Comparison of ENCODE assay signal across 18 cellular contexts in the genomic region with DNA sequence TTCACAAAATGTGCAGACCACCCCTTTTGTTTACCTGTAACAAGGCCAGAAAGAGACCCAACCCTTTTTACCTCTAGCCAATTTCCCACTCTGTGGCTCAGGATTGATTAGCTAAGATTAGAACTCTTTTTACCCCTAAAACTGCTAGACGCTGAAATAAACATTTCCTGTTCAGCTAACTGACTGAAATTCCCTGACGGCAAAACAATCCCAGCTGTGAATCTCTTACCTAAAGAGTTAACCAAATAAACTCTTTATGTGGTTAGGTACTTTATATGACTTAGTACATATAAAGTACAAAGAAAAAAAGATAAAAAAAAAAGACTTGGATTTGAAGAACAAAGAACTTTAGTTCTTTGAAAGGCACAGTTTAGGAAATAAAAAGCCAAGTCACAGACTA.
DNase-seq lines count a peak whose midpoint lies in the region; ATAC-seq lines count a peak whose summit lies in the region.
"Had no signal": no experiment of that assay in that cellular context is flagged by ENCODE, and none has a peak within 500 bp of the region (broad histone marks: within the 10 kb centered on the region; RNA-seq: fewer than 3 reads in every experiment).

No MANE protein-coding gene starts in this region.

- no peaks in the 10 kb centered on the region for H3K27me3 Mint-ChIP-seq in activated CD4-positive, alpha-beta T cell treated with anti-CD3 and anti-CD28 coated beads for 36 hours
- no peaks in the 10 kb centered on the region for H3K27me3 Mint-ChIP-seq in activated naive CD8-positive, alpha-beta T cell
- no peaks in the 10 kb centered on the region for H3K27me3 Mint-ChIP-seq in activated naive CD8-positive, alpha-beta T cell treated with anti-CD3 and anti-CD28 coated beads for 36 hours
- H3K27me3 Mint-ChIP-seq in naive thymus-derived CD8-positive, alpha-beta T cell, result no peaks in the 10 kb centered on the region
- H3K27me3 Mint-ChIP-seq: IgD-negative memory B cell had no signal

- peaks cover 11% of the 10 kb centered on the region for H3K4me1 Mint-ChIP-seq in activated CD4-positive, alpha-beta T cell treated with anti-CD3 and anti-CD28 coated beads for 36 hours
- peaks cover 30% of the 10 kb centered on the region for H3K4me1 Mint-ChIP-seq in activated naive CD8-positive, alpha-beta T cell (ENCODE audit: low read depth)
- peaks cover 12% of the 10 kb centered on the region for H3K4me1 Mint-ChIP-seq in activated naive CD8-positive, alpha-beta T cell treated with anti-CD3 and anti-CD28 coated beads for 36 hours
- peaks cover 19 to 35% (median 29%) of the 10 kb centered on the region in 4 donors for H3K4me1 Mint-ChIP-seq in naive thymus-derived CD8-positive, alpha-beta T cell

- H3K9me3 Mint-ChIP-seq in activated CD4-positive, alpha-beta T cell treated with anti-CD3 and anti-CD28 coated beads for 36 hours (ENCODE audit: low read depth), result no peaks in the 10 kb centered on the region
- H3K9me3 Mint-ChIP-seq in activated naive CD8-positive, alpha-beta T cell (ENCODE audit: low read depth), result no peaks in the 10 kb centered on the region
- H3K9me3 Mint-ChIP-seq in activated naive CD8-positive, alpha-beta T cell treated with anti-CD3 and anti-CD28 coated beads for 36 hours, result no peaks in the 10 kb centered on the region
- peaks cover 0 to 1% (median 0%) of the 10 kb centered on the region in 9 donors for H3K9me3 Mint-ChIP-seq in naive thymus-derived CD8-positive, alpha-beta T cell
- H3K9me3 Mint-ChIP-seq: GM23338, IgD-negative memory B cell had no signal

- POLR2A ChIA-PET in activated CD4-positive, alpha-beta T cell treated with anti-CD3 and anti-CD28 coated beads for 36 hours (lab: Charles Lee), result no interaction called here
- POLR2A ChIA-PET in naive thymus-derived CD8-positive, alpha-beta T cell (lab: Charles Lee), result no interaction called here

- ATAC-seq in activated CD4-positive, alpha-beta T cell treated with anti-CD3 and anti-CD28 coated beads for 36 hours, result no peak
- ATAC-seq in naive thymus-derived CD8-positive, alpha-beta T cell, result peak in 1 of 2 donors; percentile 32
- no peak for ATAC-seq in HG02588 (IDR thresholded peaks at IDR 0.05; ENCODE audit: unreplicated experiment)
- ATAC-seq: GM23338 had no signal

- H3K27ac Mint-ChIP-seq in activated CD4-positive, alpha-beta T cell treated with anti-CD3 and anti-CD28 coated beads for 36 hours, result peak overlapping the region; percentile 30
- peak overlapping the region; percentile 64 for H3K27ac Mint-ChIP-seq in activated naive CD8-positive, alpha-beta T cell
- no peak overlapping the region for H3K27ac Mint-ChIP-seq in activated naive CD8-positive, alpha-beta T cell treated with anti-CD3 and anti-CD28 coated beads for 36 hours
- peak overlapping the region in 8 of 10 donors; percentile 6 to 94 (median 63) for H3K27ac Mint-ChIP-seq in naive thymus-derived CD8-positive, alpha-beta T cell
- H3K27ac Mint-ChIP-seq: GM23338, IgD-negative memory B cell had no signal

- no peak for DNase-seq in activated CD4-positive, alpha-beta T cell treated with anti-CD3 and anti-CD28 coated beads for 36 hours
- no peak for DNase-seq in activated CD4-positive, alpha-beta T cell treated with anti-CD3 and anti-CD28 coated beads, Interleukin-2, amount 50 U/mL, for 1 hour
- DNase-seq in activated naive CD8-positive, alpha-beta T cell treated with anti-CD3 and anti-CD28 coated beads for 36 hours, result no peak
- DNase-seq in Jurkat, Clone E6-1 (ENCODE audit: low read depth, low spot score), result peak; percentile 38
- peak in 2 of 10 donors; percentile 3 to 9 for DNase-seq in naive thymus-derived CD8-positive, alpha-beta T cell
- DNase-seq in head of caudate nucleus, result no peak
- DNase-seq: 8988T, AML-193, C1 segment of cervical spinal cord, Calu3, DMS 273 treated with DMSO at 0.1 percent for 48 hours, DMS79, EL, H7 had no signal

- CTCF ChIA-PET in activated CD4-positive, alpha-beta T cell treated with anti-CD3 and anti-CD28 coated beads for 36 hours (lab: Charles Lee), result no interaction called here

- no peak overlapping the region for H3K4me3 Mint-ChIP-seq in activated CD4-positive, alpha-beta T cell treated with anti-CD3 and anti-CD28 coated beads for 36 hours
- H3K4me3 Mint-ChIP-seq in activated naive CD8-positive, alpha-beta T cell, result peak overlapping the region; percentile 6
- no peak overlapping the region for H3K4me3 Mint-ChIP-seq in activated naive CD8-positive, alpha-beta T cell treated with anti-CD3 and anti-CD28 coated beads for 36 hours
- peak overlapping the region in 3 of 10 donors; percentile 0 to 8 (median 1) for H3K4me3 Mint-ChIP-seq in naive thymus-derived CD8-positive, alpha-beta T cell
- H3K4me3 Mint-ChIP-seq: GM23338, IgD-negative memory B cell had no signal

- intact Hi-C loops in activated CD4-positive, alpha-beta T cell treated with anti-CD3 and anti-CD28 coated beads for 36 hours (cut with DNase I, micrococcal nuclease), result no loop called here
- intact Hi-C loops in head of caudate nucleus (cut with DNase I), result no loop called here

- H3K36me3 Mint-ChIP-seq in activated CD4-positive, alpha-beta T cell treated with anti-CD3 and anti-CD28 coated beads for 36 hours (ENCODE audit: low read depth), result no peaks in the 10 kb centered on the region
- H3K36me3 Mint-ChIP-seq in activated naive CD8-positive, alpha-beta T cell, result no peaks in the 10 kb centered on the region
- H3K36me3 Mint-ChIP-seq in activated naive CD8-positive, alpha-beta T cell treated with anti-CD3 and anti-CD28 coated beads for 36 hours, result no peaks in the 10 kb centered on the region
- no peaks in the 10 kb centered on the region for H3K36me3 Mint-ChIP-seq in naive thymus-derived CD8-positive, alpha-beta T cell
- H3K36me3 Mint-ChIP-seq: IgD-negative memory B cell had no signal

- H3K4me3 ChIP-seq in Jurkat, Clone E6-1 (ENCODE audit: low read length), result no peak overlapping the region
- H3K4me3 ChIP-seq: GM23338 had no signal
